7 cellular contexts compared by ENCODE assay signal in the genomic region with DNA sequence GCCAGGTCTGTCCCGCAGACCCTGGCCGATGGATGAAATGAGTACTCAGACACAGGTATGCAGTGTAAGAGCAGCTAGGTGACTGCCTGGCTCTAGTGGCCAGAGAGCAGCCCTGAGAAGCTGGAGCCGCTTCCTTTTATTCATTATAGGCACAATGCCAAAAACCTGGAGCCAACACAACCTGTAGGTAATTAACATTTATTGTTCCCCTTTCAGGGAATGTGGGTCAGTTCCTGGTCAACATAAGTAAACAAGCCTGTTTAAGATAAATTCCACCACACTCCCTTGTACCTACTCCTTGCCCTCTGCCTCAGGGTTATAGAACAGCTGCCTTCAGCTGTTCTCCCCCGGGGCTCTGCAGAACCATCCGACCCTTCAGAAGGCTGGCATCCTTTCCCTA. TPM values are rescaled to one million over a fixed set of nuclear protein-coding genes. Genes with fewer than 3 reads are reported as not detected.
"Had no signal": no experiment of that assay in that cellular context is flagged by ENCODE, and none has a peak within 500 bp of the region (broad histone marks: within the 10 kb centered on the region; RNA-seq: fewer than 3 reads in every experiment).

No MANE protein-coding gene starts in this region.

RNA-seq across cellular contexts. Expression of gene SYNDIG1L, which starts 28.4 kb away (rescaled TPM):
- total RNA-seq: activated CD4-positive, alpha-beta memory T cell treated with anti-CD3 and anti-CD28 coated beads, Interleukin-2, amount 10 ng/mL, durations not matched to agents 7 days and 5 days; activated CD8-positive, alpha-beta memory T cell treated with anti-CD3 and anti-CD28 coated beads, Interleukin-2, amount 10 ng/mL, durations not matched to agents 7 days and 5 days; M059J; PC-3; Right ventricle myocardium superior; T-helper 1 cell treated with Interleukin-12 subunit alpha and Interleukin-12 subunit beta and Interleukin-4 antibody, amounts not matched to agents 30 ng/mL and 1 ng/mL, for 36 hours; T-helper 2 cell treated with Interferon-gamma antibody and Interleukin-4, amounts not matched to agents 100 ng/mL and 5 ng/mL, for 36 hours had no signal
